In the genomic region with DNA sequence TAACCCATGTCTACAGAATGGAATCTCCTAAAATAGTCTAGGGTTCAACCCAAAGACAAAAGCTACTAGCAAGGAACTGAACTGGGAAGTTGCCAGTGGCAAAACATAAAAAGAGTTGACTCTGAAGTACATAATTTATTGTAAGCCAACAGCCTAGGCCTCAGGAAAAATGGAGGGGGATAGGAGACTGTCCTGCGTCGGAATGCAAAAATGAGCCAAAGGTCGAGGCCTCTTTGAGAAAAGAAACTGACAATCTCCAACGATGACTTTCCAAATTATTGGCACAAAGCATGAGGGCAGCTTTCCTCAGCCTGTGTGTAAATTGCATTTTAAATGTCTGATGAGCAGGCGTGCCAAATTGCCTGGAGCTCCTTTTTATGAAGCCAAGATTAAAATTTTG, we compare ENCODE assay signal across 10 cellular contexts. TPM values are rescaled to one million over a fixed set of nuclear protein-coding genes. Genes with fewer than 3 reads are reported as not detected.
DNase-seq lines count a peak whose midpoint lies in the region; ATAC-seq and TF ChIP-seq lines count a peak whose summit lies in the region.
"Had no signal": no experiment of that assay in that cellular context is flagged by ENCODE, and none has a peak within 500 bp of the region (broad histone marks: within the 10 kb centered on the region; RNA-seq: fewer than 3 reads in every experiment).

No MANE protein-coding gene starts in this region.

- ATAC-seq in activated naive CD8-positive, alpha-beta T cell treated with anti-CD3 and anti-CD28 coated beads, Interleukin-2, amount 50 U/mL, for 24 hours: no peak
- ATAC-seq in memory B cell (ENCODE audit: low read depth) (no peak), HG03432 (IDR thresholded peaks at IDR 0.05; ENCODE audit: unreplicated experiment) (no peak), HG03196 (IDR thresholded peaks at IDR 0.05; ENCODE audit: unreplicated experiment) (no peak)

- no peaks in the 10 kb centered on the region for H3K36me3 ChIP-seq in breast epithelium

- DNase-seq in activated naive CD8-positive, alpha-beta T cell treated with anti-CD3 and anti-CD28 coated beads, Interleukin-2, amount 50 U/mL, for 24 hours: no peak
- no peak for DNase-seq in breast epithelium (ENCODE audit: low spot score in 2 of 2)
- no peak for DNase-seq in memory B cell (ENCODE audit: low spot score in 2 of 2)
- DNase-seq in type B pancreatic cell (ENCODE audit: extremely low spot score, unreplicated experiment): no peak
- no peak for DNase-seq in stimulated activated CD4-positive, alpha-beta T cell treated with anti-CD3 and anti-CD28 coated beads, Interleukin-4, amount 100 ng/mL, for 24 hours

- H3K9me3 Mint-ChIP-seq in activated naive CD8-positive, alpha-beta T cell (ENCODE audit: low read depth): no peaks in the 10 kb centered on the region
- H3K9me3 Mint-ChIP-seq in activated naive CD8-positive, alpha-beta T cell treated with anti-CD3 and anti-CD28 coated beads, Interleukin-2, amount 50 U/mL, for 24 hours: no peaks in the 10 kb centered on the region
- H3K9me3 Mint-ChIP-seq in memory B cell (no peaks in the 10 kb centered on the region), type B pancreatic cell (no peaks in the 10 kb centered on the region)
- H3K9me3 Mint-ChIP-seq: activated T-cell treated with anti-CD3 and anti-CD28 coated beads, Interleukin-2, amount 50 U/mL, for 24 hours; dendritic cell treated with granulocyte-macrophage colony-stimulating factor and Interleukin-4, amounts not matched to agents 40 ng/mL and 50 ng/mL, for 4 days had no signal

- peak overlapping the region; percentile 32 for H3K4me3 Mint-ChIP-seq in activated naive CD8-positive, alpha-beta T cell
- H3K4me3 Mint-ChIP-seq in activated naive CD8-positive, alpha-beta T cell treated with anti-CD3 and anti-CD28 coated beads, Interleukin-2, amount 50 U/mL, for 24 hours: no peak overlapping the region
- H3K4me3 Mint-ChIP-seq in memory B cell: peak overlapping the region; percentile 12
- H3K4me3 Mint-ChIP-seq in type B pancreatic cell: peak overlapping the region; percentile 92
- H3K4me3 Mint-ChIP-seq: dendritic cell treated with granulocyte-macrophage colony-stimulating factor and Interleukin-4, amounts not matched to agents 40 ng/mL and 50 ng/mL, for 4 days had no signal

- H3K27ac ChIP-seq in breast epithelium: peak overlapping the region; percentile 79 to 90

- H3K27ac Mint-ChIP-seq in activated naive CD8-positive, alpha-beta T cell: no peak overlapping the region
- H3K27ac Mint-ChIP-seq in activated naive CD8-positive, alpha-beta T cell treated with anti-CD3 and anti-CD28 coated beads, Interleukin-2, amount 50 U/mL, for 24 hours: no peak overlapping the region
- H3K27ac Mint-ChIP-seq in memory B cell (no peak overlapping the region), type B pancreatic cell (no peak overlapping the region)
- H3K27ac Mint-ChIP-seq: activated T-cell treated with anti-CD3 and anti-CD28 coated beads, Interleukin-2, amount 50 U/mL, for 24 hours; dendritic cell treated with granulocyte-macrophage colony-stimulating factor and Interleukin-4, amounts not matched to agents 40 ng/mL and 50 ng/mL, for 4 days had no signal

- intact Hi-C loops in breast epithelium (cut with DNase I; ENCODE audit: low total_unique reads): loop anchor here (10.0 kb wide), 1 partner anchor 1109 kb away; no protein-coding TSS in a partner anchor

- H3K9me3 ChIP-seq in breast epithelium: no peaks in the 10 kb centered on the region

- peaks cover 0 to 21% of the 10 kb centered on the region in 2 donors for H3K27me3 ChIP-seq in breast epithelium

- peaks cover 56% of the 10 kb centered on the region for H3K4me1 Mint-ChIP-seq in activated naive CD8-positive, alpha-beta T cell (ENCODE audit: low read depth)
- H3K4me1 Mint-ChIP-seq in activated naive CD8-positive, alpha-beta T cell treated with anti-CD3 and anti-CD28 coated beads, Interleukin-2, amount 50 U/mL, for 24 hours: peaks cover 50% of the 10 kb centered on the region
- peaks cover 36% of the 10 kb centered on the region for H3K4me1 Mint-ChIP-seq in memory B cell
- H3K4me1 Mint-ChIP-seq in type B pancreatic cell (ENCODE audit: unreplicated experiment): peaks cover 43% of the 10 kb centered on the region

- TF ChIP-seq CTCF in breast epithelium (IDR thresholded peaks at IDR 0.05): no peak
- TF ChIP-seq CTCF in type B pancreatic cell (conservative IDR thresholded peaks at IDR 0.05): no peak

- H3K4me3 ChIP-seq in breast epithelium: peak overlapping the region; percentile 61 to 78 (median 64)

- peaks cover 59% of the 10 kb centered on the region for H3K27me3 Mint-ChIP-seq in activated naive CD8-positive, alpha-beta T cell
- peaks cover 85% of the 10 kb centered on the region for H3K27me3 Mint-ChIP-seq in activated naive CD8-positive, alpha-beta T cell treated with anti-CD3 and anti-CD28 coated beads, Interleukin-2, amount 50 U/mL, for 24 hours
- peaks cover 28% of the 10 kb centered on the region for H3K27me3 Mint-ChIP-seq in memory B cell
- peaks cover 88% of the 10 kb centered on the region for H3K27me3 Mint-ChIP-seq in type B pancreatic cell

- no peak for TF ChIP-seq POLR2A in breast epithelium (IDR thresholded peaks at IDR 0.05)

- H3K4me1 ChIP-seq in breast epithelium: peaks cover 0 to 4% of the 10 kb centered on the region in 2 donors

- H3K36me3 Mint-ChIP-seq in activated naive CD8-positive, alpha-beta T cell: no peaks in the 10 kb centered on the region
- H3K36me3 Mint-ChIP-seq in activated naive CD8-positive, alpha-beta T cell treated with anti-CD3 and anti-CD28 coated beads, Interleukin-2, amount 50 U/mL, for 24 hours (ENCODE audit: low read depth): no peaks in the 10 kb centered on the region
- H3K36me3 Mint-ChIP-seq in memory B cell (no peaks in the 10 kb centered on the region), type B pancreatic cell (no peaks in the 10 kb centered on the region)

RNA-seq across cellular contexts. Expression of a gene that starts 2.1 kb away (rescaled TPM):
- total RNA-seq in breast epithelium: 100 to 1,000 TPM in 2 of 3 donors, 10 to 100 TPM in 1; 90.9 to 441 (median 281) TPM
- 6.9 and 21.5 TPM in 2 replicates for total RNA-seq in type B pancreatic cell (ENCODE audit: low replicate concordance)

RNA-seq across cellular contexts. Expression of a gene that starts 39.9 kb away (rescaled TPM):
- total RNA-seq in breast epithelium (100 to 1,000 TPM; 171 to 206 (median 204) TPM), type B pancreatic cell (ENCODE audit: low replicate concordance) (370 and 456 TPM in 2 replicates)
